17 cellular contexts compared by ENCODE assay signal in genomic region chr4:16890651-16891050, GRCh38. TPM values are rescaled to one million over a fixed set of nuclear protein-coding genes. Genes with fewer than 3 reads are reported as not detected.
DNase-seq lines count a peak whose midpoint lies in the region; ATAC-seq, FAIRE-seq and TF ChIP-seq lines count a peak whose summit lies in the region.
"Had no signal": no experiment of that assay in that cellular context is flagged by ENCODE, and none has a peak within 500 bp of the region (broad histone marks: within the 10 kb centered on the region; RNA-seq: fewer than 3 reads in every experiment).

No MANE protein-coding gene starts in this region.

- H3K9me3 ChIP-seq in KOPT-K1 (ENCODE audit: insufficient read depth, low read length, poor library complexity, severe bottlenecking) (no peaks in the 10 kb centered on the region), endothelial cell of umbilical vein (replicated peaks; ENCODE audit: control insufficient read depth, insufficient read depth, low read length) (no peaks in the 10 kb centered on the region), spleen (no peaks in the 10 kb centered on the region), hepatocyte (ENCODE audit: low read depth) (no peaks in the 10 kb centered on the region)
- H3K9me3 ChIP-seq: breast epithelium had no signal

- no peak for FAIRE-seq in endothelial cell of umbilical vein (lab: Jason Lieb, UNC)

- peaks cover 1% of the 10 kb centered on the region for H3K27me3 Mint-ChIP-seq in activated naive CD8-positive, alpha-beta T cell
- peaks cover 5% of the 10 kb centered on the region for H3K27me3 Mint-ChIP-seq in activated naive CD8-positive, alpha-beta T cell treated with anti-CD3 and anti-CD28 coated beads for 36 hours
- H3K27me3 Mint-ChIP-seq: dendritic cell treated with granulocyte-macrophage colony-stimulating factor and Interleukin-4, amounts not matched to agents 40 ng/mL and 50 ng/mL, for 4 days had no signal

- H3K4me3 Mint-ChIP-seq in activated naive CD8-positive, alpha-beta T cell = peak overlapping the region; percentile 1
- H3K4me3 Mint-ChIP-seq in activated naive CD8-positive, alpha-beta T cell treated with anti-CD3 and anti-CD28 coated beads for 36 hours = no peak overlapping the region
- H3K4me3 Mint-ChIP-seq: dendritic cell treated with granulocyte-macrophage colony-stimulating factor and Interleukin-4, amounts not matched to agents 40 ng/mL and 50 ng/mL, for 4 days had no signal

- H2AFZ ChIP-seq in endothelial cell of umbilical vein (ENCODE audit: low read depth, low read length) = no peak overlapping the region
- H2AFZ ChIP-seq in hepatocyte = no peak overlapping the region

- no peaks in the 10 kb centered on the region for H3K9me3 Mint-ChIP-seq in activated naive CD8-positive, alpha-beta T cell (ENCODE audit: low read depth)
- no peaks in the 10 kb centered on the region for H3K9me3 Mint-ChIP-seq in activated naive CD8-positive, alpha-beta T cell treated with anti-CD3 and anti-CD28 coated beads for 36 hours
- H3K9me3 Mint-ChIP-seq: dendritic cell treated with granulocyte-macrophage colony-stimulating factor and Interleukin-4, amounts not matched to agents 40 ng/mL and 50 ng/mL, for 4 days had no signal

- H3K4me1 Mint-ChIP-seq in activated naive CD8-positive, alpha-beta T cell (ENCODE audit: low read depth) = peaks cover 52% of the 10 kb centered on the region
- H3K4me1 Mint-ChIP-seq in activated naive CD8-positive, alpha-beta T cell treated with anti-CD3 and anti-CD28 coated beads for 36 hours = peaks cover 42% of the 10 kb centered on the region

- H3K4me2 ChIP-seq in endothelial cell of umbilical vein (ENCODE audit: insufficient read depth, low read length) = peak overlapping the region; percentile 42
- no peak overlapping the region for H3K4me2 ChIP-seq in hepatocyte

- WGBS in spleen, 5 donors = 22 to 68% (median 43%) methylated on average over 2 of the region's 2 CpGs
- 91% methylated on average over 2 of the region's 2 CpGs for WGBS in hepatocyte (ENCODE audit: low lambda C conversion rate, missing lambda C conversion rate)

- no peaks in the 10 kb centered on the region for H3K9me2 ChIP-seq in hepatocyte (replicated peaks; ENCODE audit: insufficient read depth)

- H3K4me3 ChIP-seq in endothelial cell of umbilical vein (replicated peaks in 1 of 3; ENCODE audit: insufficient read depth in 1 of 3, low read depth in 1 of 3, low read length in 3 of 3) (no peak overlapping the region), spleen (peak overlapping the region in 1 of 8 donors; percentile 27), hepatocyte (no peak overlapping the region)
- H3K4me3 ChIP-seq: breast epithelium had no signal

- POLR2A ChIA-PET in endothelial cell of umbilical vein (lab: Charles Lee) = no interaction called here

- no peaks in the 10 kb centered on the region for H3K36me3 ChIP-seq in KOPT-K1 (ENCODE audit: insufficient read depth, low read length)
- peaks cover 7 to 14% of the 10 kb centered on the region in 2 experiments for H3K36me3 ChIP-seq in endothelial cell of umbilical vein (ENCODE audit: control insufficient read depth in 2 of 2, extremely low read depth in 1 of 2, insufficient read depth in 2 of 2, low read length in 2 of 2)
- peaks cover 0 to 7% (median 0%) of the 10 kb centered on the region in 6 donors for H3K36me3 ChIP-seq in spleen
- no peaks in the 10 kb centered on the region for H3K36me3 ChIP-seq in hepatocyte (replicated peaks; ENCODE audit: insufficient read depth, low read depth)
- H3K36me3 ChIP-seq: breast epithelium had no signal

- TF ChIP-seq CTCF in endothelial cell of umbilical vein (IDR thresholded peaks at IDR 0.05; ENCODE audit: extremely low read depth in 1 of 2, insufficient read depth in 1 of 2, low read depth in 1 of 2, low read length in 2 of 2) (no peak), spleen (IDR thresholded peaks at IDR 0.05 in 8 of 11, conservative IDR thresholded peaks at IDR 0.05 in 3 of 11) (no peak), hepatocyte (IDR thresholded peaks at IDR 0.05; ENCODE audit: poor library complexity) (no peak)

- no peak for DNase-seq in activated naive CD8-positive, alpha-beta T cell treated with anti-CD3 and anti-CD28 coated beads for 36 hours
- DNase-seq in endothelial cell of umbilical vein (ENCODE audit: low read depth, low spot score) (no peak), spleen (no peak), hepatocyte (ENCODE audit: low spot score) (no peak)
- DNase-seq: activated T-cell treated with anti-CD3 and anti-CD28 coated beads, Interleukin-2, amount 50 U/mL, for 1 hour; DMS79 treated with DMSO at 0.1 percent for 48 hours; foreskin melanocyte; KBM-7; NCI-H1048; NCI-H524; stimulated activated CD4-positive, alpha-beta T cell treated with anti-CD3 and anti-CD28 coated beads, Interleukin-12 subunit alpha, Interleukin-12 subunit beta, amount 100 ng/mL, for 4 hours had no signal

- H3K4me1 ChIP-seq in endothelial cell of umbilical vein (ENCODE audit: control insufficient read depth, extremely low read depth, insufficient read depth, low read length) (peaks cover 57% of the 10 kb centered on the region), spleen (peaks cover 3 to 60% (median 37%) of the 10 kb centered on the region in 6 donors), hepatocyte (ENCODE audit: insufficient read depth) (no peaks in the 10 kb centered on the region)
- H3K4me1 ChIP-seq: breast epithelium had no signal

- H3K27ac ChIP-seq in KOPT-K1 (ENCODE audit: low read depth, low read length, poor library complexity, severe bottlenecking) = peak overlapping the region; percentile 43
- H3K27ac ChIP-seq in endothelial cell of umbilical vein (ENCODE audit: insufficient read depth, low read depth, low read length) = no peak overlapping the region
- peak overlapping the region in 6 of 8 donors; percentile 9 to 60 (median 45) for H3K27ac ChIP-seq in spleen
- H3K27ac ChIP-seq in hepatocyte = no peak overlapping the region

- no peaks in the 10 kb centered on the region for H3K9me1 ChIP-seq in endothelial cell of umbilical vein (replicated peaks; ENCODE audit: control insufficient read depth, extremely low read depth, insufficient read depth, low read length)

- no TSS peak for BruUV-seq in endothelial cell of umbilical vein (replicated peaks; lab: Mats Ljungman, UMichigan)

- no peaks in the 10 kb centered on the region for H3K27me3 ChIP-seq in endothelial cell of umbilical vein (ENCODE audit: control insufficient read depth in 2 of 2, insufficient read depth in 2 of 2, low read length in 2 of 2)
- H3K27me3 ChIP-seq in spleen (replicated peaks in 1 of 7) = no peaks in the 10 kb centered on the region
- H3K27me3 ChIP-seq in hepatocyte = no peaks in the 10 kb centered on the region
- H3K27me3 ChIP-seq: breast epithelium had no signal

- dilution Hi-C loops in endothelial cell of umbilical vein (cut with MboI; ENCODE audit: extremely low pct_ligation_motif_present, low sequenced_read_pairs) = no loop called here

- no peak overlapping the region for H3K9ac ChIP-seq in endothelial cell of umbilical vein (replicated peaks; ENCODE audit: extremely low read depth, insufficient read depth, low read length)

- no peak overlapping the region for H3K27ac Mint-ChIP-seq in activated naive CD8-positive, alpha-beta T cell
- H3K27ac Mint-ChIP-seq in activated naive CD8-positive, alpha-beta T cell treated with anti-CD3 and anti-CD28 coated beads for 36 hours = no peak overlapping the region
- H3K27ac Mint-ChIP-seq: dendritic cell treated with granulocyte-macrophage colony-stimulating factor and Interleukin-4, amounts not matched to agents 40 ng/mL and 50 ng/mL, for 4 days had no signal

- TF ChIP-seq POLR2A in endothelial cell of umbilical vein (IDR thresholded peaks at IDR 0.05; ENCODE audit: low read depth, low read length) (no peak), spleen (IDR thresholded peaks at IDR 0.05) (no peak)

- H4K20me1 ChIP-seq in endothelial cell of umbilical vein (replicated peaks; ENCODE audit: control insufficient read depth, extremely low read depth, insufficient read depth, low read length) (no peaks in the 10 kb centered on the region), hepatocyte (ENCODE audit: insufficient read depth, poor library complexity, severe bottlenecking) (no peaks in the 10 kb centered on the region)

- H3K36me3 Mint-ChIP-seq in activated naive CD8-positive, alpha-beta T cell = no peaks in the 10 kb centered on the region
- no peaks in the 10 kb centered on the region for H3K36me3 Mint-ChIP-seq in activated naive CD8-positive, alpha-beta T cell treated with anti-CD3 and anti-CD28 coated beads for 36 hours

- ATAC-seq in GM21390 (IDR thresholded peaks at IDR 0.05; ENCODE audit: unreplicated experiment) (no peak), GM21619 (IDR thresholded peaks at IDR 0.05; ENCODE audit: unreplicated experiment) (no peak)

- H3K79me2 ChIP-seq in endothelial cell of umbilical vein (ENCODE audit: control insufficient read depth, insufficient read depth, low read length) (peaks cover 54% of the 10 kb centered on the region), hepatocyte (peaks cover 14% of the 10 kb centered on the region)

- CTCF ChIA-PET in endothelial cell of umbilical vein (lab: Charles Lee) = interaction anchor here (1.2 to 1.5 kb wide), 2 partner anchors 26 to 67 kb away, joined by 3 to 4 read pairs; no protein-coding TSS in a partner anchor

- intact Hi-C loops in endothelial cell of umbilical vein (cut with micrococcal nuclease) (loop anchor here (10.0 kb wide), 1 partner anchor 206 kb away; no protein-coding TSS in a partner anchor), spleen (cut with DNase I; ENCODE audit: low total_unique reads) (no loop called here)

TF ChIP-seq in endothelial cell of umbilical vein, 7 proteins besides CTCF, POLR2A, EP300 and RAD21 (continues in another document):
- TF ChIP-seq FOS (IDR thresholded peaks at IDR 0.05; ENCODE audit: borderline replicate concordance, insufficient read depth, low read length) (no peak), JUN (IDR thresholded peaks at IDR 0.05; ENCODE audit: borderline replicate concordance, insufficient read depth, insufficient read length, low read depth) (no peak), EZH2 (IDR thresholded peaks at IDR 0.05; ENCODE audit: borderline replicate concordance, low read depth, low read length, severe bottlenecking) (no peak)

RNA-seq across cellular contexts. Expression of gene LDB2, which starts 7.8 kb away (rescaled TPM):
- not detected for total RNA-seq in activated naive CD8-positive, alpha-beta T cell treated with anti-CD3 and anti-CD28 coated beads for 36 hours
- total RNA-seq in endothelial cell of umbilical vein (80.9 and 127 TPM in 2 replicates), spleen (100 to 1,000 TPM; 113 to 257 (median 149) TPM), hepatocyte (14.1 and 20.3 TPM in 2 replicates)
- polyA plus RNA-seq in endothelial cell of umbilical vein (177 and 223 TPM in 2 replicates), spleen (10 to 100 TPM; 24.1 to 52.2 (median 28.1) TPM), hepatocyte (5.9 and 8.7 TPM in 2 replicates)
- polyA plus RNA-seq in endothelial cell of umbilical vein (2011; cell fraction: cytosol; rRNA removed) = 96.2 and 115 TPM in 2 replicates
- 206 and 233 TPM in 2 replicates for polyA plus RNA-seq in endothelial cell of umbilical vein (2011; cell fraction: nucleus; rRNA removed)
- 33.8 and 37.8 TPM in 2 replicates for polyA plus RNA-seq in endothelial cell of umbilical vein (2012)
- polyA minus RNA-seq in endothelial cell of umbilical vein = 1,293 and 1,561 TPM in 2 replicates
- polyA minus RNA-seq in endothelial cell of umbilical vein (2011; cell fraction: cytosol; rRNA and poly(A)+ RNA removed) = not detected
- 1,432 and 1,514 TPM in 2 replicates for polyA minus RNA-seq in endothelial cell of umbilical vein (2011; cell fraction: nucleus; rRNA and poly(A)+ RNA removed)

Comparison
In these comparisons a context has a peak if more than half of its experiments do, and no peak if none do; other contexts are left out.
1. H3K27ac ChIP-seq: peak in KOPT-K1 (single experiment) and spleen (6 of 8); none in endothelial cell of umbilical vein (single experiment) and hepatocyte (single experiment).
2. RNA of gene LDB2, which starts 7.8 kb away (total RNA-seq): 113 to 257 TPM in spleen, 80.9 to 127 TPM in endothelial cell of umbilical vein and 14.1 to 20.3 TPM in hepatocyte; not detected in activated naive CD8-positive, alpha-beta T cell treated with anti-CD3 and anti-CD28 coated beads for 36 hours; every median in the first group is over 10 times any median in the second.